12 cellular contexts compared by ENCODE assay signal in genomic region chrX:16081357-16081756, GRCh38. TPM values are rescaled to one million over a fixed set of nuclear protein-coding genes. Genes with fewer than 3 reads are reported as not detected.
"Had no signal": no experiment of that assay in that cellular context is flagged by ENCODE, and none has a peak within 500 bp of the region (broad histone marks: within the 10 kb centered on the region; RNA-seq: fewer than 3 reads in every experiment).

No MANE protein-coding gene starts in this region.

- DNase-seq: GM23248, GOT3, H7, HFFc6, IMR-90, KG1 had no signal

- H3K9me3 ChIP-seq: HAP-1 had no signal

- H2AFZ ChIP-seq: GM23248 had no signal

- H3K27ac ChIP-seq: GM23248 had no signal

- H3K9me3 Mint-ChIP-seq: HFFc6 had no signal

- H3K9ac ChIP-seq: GM23248 had no signal

- ATAC-seq: HCT116, K562 had no signal

- H3K27ac Mint-ChIP-seq: HFFc6 had no signal

- H3K4me1 ChIP-seq: HAP-1 had no signal

- FAIRE-seq: HTR-8/SVneo, K562 had no signal

- H3K4me3 ChIP-seq: GM23248, HAP-1, K562 had no signal

- H3K4me3 Mint-ChIP-seq: HFFc6 had no signal

- H3K36me3 ChIP-seq: HAP-1 had no signal

RNA-seq across cellular contexts. Expression of gene GRPR, which starts 42.0 kb away (rescaled TPM):
- total RNA-seq: GM23248, H4, HT-29, K562 had no signal
